25 cellular contexts compared by ENCODE assay signal in genomic region chr11:116657842-116658825, GRCh38.
DNase-seq lines count a peak whose midpoint lies in the region; ATAC-seq, FAIRE-seq and TF ChIP-seq lines count a peak whose summit lies in the region.
"Had no signal": no experiment of that assay in that cellular context is flagged by ENCODE, and none has a peak within 500 bp of the region (broad histone marks: within the 10 kb centered on the region; RNA-seq: fewer than 3 reads in every experiment).

No MANE protein-coding gene starts in this region.

- H3K79me1 ChIP-seq in H9 (ENCODE audit: insufficient read depth, low read depth, low read length, poor library complexity, severe bottlenecking), result no peaks in the 10 kb centered on the region

- no peaks in the 10 kb centered on the region for H3K9me2 ChIP-seq in PC-3 (replicated peaks; ENCODE audit: low read length)

- H3K9me3 ChIP-seq in H9 (ENCODE audit: control insufficient read depth, low read depth, low read length), result peaks cover 6% of the 10 kb centered on the region
- H3K9me3 ChIP-seq in Panc1 (ENCODE audit: control insufficient read depth, insufficient read depth, low read depth, low read length), result no peaks in the 10 kb centered on the region
- H3K9me3 ChIP-seq in K562 (replicated peaks; ENCODE audit: control insufficient read depth, insufficient read depth, low read depth, low read length), result no peaks in the 10 kb centered on the region
- no peaks in the 10 kb centered on the region for H3K9me3 ChIP-seq in PC-3 (ENCODE audit: low read length)
- H3K9me3 ChIP-seq: SJSA1 had no signal

- no peaks in the 10 kb centered on the region for H3K27me3 ChIP-seq in H9 (ENCODE audit: insufficient read depth, low read length)
- peaks cover 8% of the 10 kb centered on the region for H3K27me3 ChIP-seq in Panc1 (ENCODE audit: control insufficient read depth, insufficient read depth, low read length)
- no peaks in the 10 kb centered on the region for H3K27me3 ChIP-seq in K562 (ENCODE audit: control insufficient read depth in 2 of 2, insufficient read depth in 2 of 2, low read length in 2 of 2)
- H3K27me3 ChIP-seq in PC-3 (ENCODE audit: low read length), result peaks cover 43% of the 10 kb centered on the region
- H3K27me3 ChIP-seq: SJSA1 had no signal

- H3K36me3 ChIP-seq in Panc1 (ENCODE audit: control insufficient read depth, insufficient read depth, low read length), result no peaks in the 10 kb centered on the region
- no peaks in the 10 kb centered on the region for H3K36me3 ChIP-seq in K562 (ENCODE audit: control insufficient read depth, insufficient read depth, low read length)
- H3K36me3 ChIP-seq in PC-3 (ENCODE audit: low read depth, low read length), result no peaks in the 10 kb centered on the region
- H3K36me3 ChIP-seq: SJSA1, tibial artery had no signal

- H3K4ac ChIP-seq in H9 (ENCODE audit: low read depth, low read length), result no peak overlapping the region

- TF ChIP-seq CTCF in H9 (conservative IDR thresholded peaks at IDR 0.05) (peak; percentile 32; the same call in 1 of the 3 replicates), Panc1 (IDR thresholded peaks at IDR 0.05) (no peak), K562 (IDR thresholded peaks at IDR 0.05 in 2 of 3, conservative IDR thresholded peaks at IDR 0.05 in 1 of 3; ENCODE audit: insufficient read depth in 2 of 3, low read depth in 1 of 3, low read length in 3 of 3) (no peak), PC-3 (conservative IDR thresholded peaks at IDR 0.05; ENCODE audit: low read depth, low read length) (no peak; the same call in 1 of the 2 replicates)

- H3K4me1 ChIP-seq in H9 (ENCODE audit: insufficient read depth, low read length), result no peaks in the 10 kb centered on the region
- no peaks in the 10 kb centered on the region for H3K4me1 ChIP-seq in Panc1 (ENCODE audit: control insufficient read depth, insufficient read depth, low read length)
- no peaks in the 10 kb centered on the region for H3K4me1 ChIP-seq in K562 (replicated peaks in 1 of 2; ENCODE audit: control insufficient read depth in 2 of 2, insufficient read depth in 2 of 2, low read length in 2 of 2)
- no peaks in the 10 kb centered on the region for H3K4me1 ChIP-seq in PC-3 (ENCODE audit: insufficient read depth, low read length)
- H3K4me1 ChIP-seq: SJSA1, tibial artery had no signal

- peak; percentile 62 for ATAC-seq in Panc1
- ATAC-seq in K562, result peak; percentile 95
- no peak for ATAC-seq in PC-3
- no peak for ATAC-seq in HG02588 (IDR thresholded peaks at IDR 0.05; ENCODE audit: unreplicated experiment)
- no peak for ATAC-seq in GM18858 (IDR thresholded peaks at IDR 0.05; ENCODE audit: unreplicated experiment)
- ATAC-seq: activated CD8-positive, alpha-beta T cell treated with anti-CD3 and anti-CD28 coated beads, Interleukin-2, amount 10 ng/mL, durations not matched to agents 7 days and 5 days; activated T-cell treated with anti-CD3 and anti-CD28 coated beads, Interleukin-2, amount 50 U/mL, for 4 hours; stimulated activated naive CD8-positive, alpha-beta T cell treated with anti-CD3 and anti-CD28 coated beads, Interleukin-15, Interleukin-2, amounts not matched to agents 100 U/mL and 50 U/mL, for 24 hours had no signal

- no peak for TF ChIP-seq EP300 in K562 (IDR thresholded peaks at IDR 0.05; ENCODE audit: low read length)

- no peak overlapping the region; a peak in 1 of 7 replicates for H3K27ac Mint-ChIP-seq in H9
- H3K27ac Mint-ChIP-seq: activated CD8-positive, alpha-beta T cell treated with anti-CD3 and anti-CD28 coated beads, Interleukin-2, amount 10 ng/mL, durations not matched to agents 7 days and 5 days had no signal

- peaks cover 7 to 8% of the 10 kb centered on the region in 2 experiments for H3K4me1 Mint-ChIP-seq in H9
- H3K4me1 Mint-ChIP-seq: neural crest cell had no signal

- WGBS in H9 (ENCODE audit: extremely low coverage, insufficient read length, low lambda C conversion rate), result no CpG with 5 or more reads among the region's 11 CpGs
- WGBS in K562 (ENCODE audit: insufficient coverage, low coverage, missing lambda C conversion rate), result 3% methylated on average over 11 of the region's 11 CpGs

- no peak for TF ChIP-seq RAD21 in K562 (CRISPR knock-in tag; conservative IDR thresholded peaks at IDR 0.05 in 1 of 2, IDR thresholded peaks at IDR 0.05 in 1 of 2)

- in situ Hi-C loops in Caki2 (cut with HindIII; ENCODE audit: low pct_unique_long_range_greater_than_20kb, low sequenced_read_pairs) (no loop called here), Panc1 (cut with HindIII; ENCODE audit: low pct_unique_long_range_greater_than_20kb, low sequenced_read_pairs) (no loop called here), K562 (cut with MboI) (no loop called here)

- FAIRE-seq in K562 (lab: Jason Lieb, UNC), result no peak

- no peaks in the 10 kb centered on the region for H3K23me2 ChIP-seq in H9 (ENCODE audit: insufficient read length, low read depth, low read length, poor library complexity, severe bottlenecking)

- no peak overlapping the region for H2AFZ ChIP-seq in H9 (ENCODE audit: low read length)
- H2AFZ ChIP-seq in K562 (ENCODE audit: low read depth, low read length), result peak overlapping the region; percentile 59
- H2AFZ ChIP-seq in PC-3 (ENCODE audit: low read length), result no peak overlapping the region
- H2AFZ ChIP-seq: PC-9 had no signal

- CTCF ChIA-PET in Panc1 (lab: Charles Lee), result interaction anchor here (0.5 kb wide), 1 partner anchor 98 kb away, joined by 4 read pairs; no protein-coding TSS in a partner anchor
- CTCF ChIA-PET in K562 (lab: Yijun Ruan, JAX; ENCODE audit: low intra/inter-chr PET ratio), result no interaction called here
- CTCF ChIA-PET in PC-3 (lab: Charles Lee), result no interaction called here

- no peak overlapping the region for H3K14ac ChIP-seq in H9 (ENCODE audit: insufficient read depth, low read length)

- no peak overlapping the region for H2BK15ac ChIP-seq in H9 (ENCODE audit: low read depth, low read length)

- H3K27me3 Mint-ChIP-seq in H9 (ENCODE audit: low read depth), result peaks cover 23% of the 10 kb centered on the region

- H3K27ac ChIP-seq in H9 (ENCODE audit: insufficient read length, low read depth, low read length), result no peak overlapping the region
- no peak overlapping the region for H3K27ac ChIP-seq in Panc1 (ENCODE audit: low read length)
- H3K27ac ChIP-seq in K562 (ENCODE audit: extremely low read depth, low read depth, low read length), result no peak overlapping the region
- no peak overlapping the region for H3K27ac ChIP-seq in PC-3 (ENCODE audit: low read length)
- H3K27ac ChIP-seq: C4-2B, dorsolateral prefrontal cortex, PC-9, SJSA1, tibial artery had no signal

- H2AK5ac ChIP-seq in H9 (ENCODE audit: insufficient read length, low read length), result no peak overlapping the region

- TF ChIP-seq POLR2A in K562 (conservative IDR thresholded peaks at IDR 0.05), result no peak

- H3K79me2 ChIP-seq in H9 (ENCODE audit: insufficient read depth, low read length) (no peaks in the 10 kb centered on the region), K562 (ENCODE audit: control insufficient read depth, insufficient read depth, low read length) (no peaks in the 10 kb centered on the region), PC-3 (ENCODE audit: low read length) (no peaks in the 10 kb centered on the region)

- H3K4me3 Mint-ChIP-seq in H9, result no peak overlapping the region
- H3K4me3 Mint-ChIP-seq: activated CD8-positive, alpha-beta T cell treated with anti-CD3 and anti-CD28 coated beads, Interleukin-2, amount 10 ng/mL, durations not matched to agents 7 days and 5 days; activated T-cell treated with anti-CD3 and anti-CD28 coated beads, Interleukin-2, amount 50 U/mL, for 4 hours; neural crest cell had no signal

- no peak overlapping the region for H3K23ac ChIP-seq in H9 (ENCODE audit: insufficient read length, low read depth, low read length)

- H3K56ac ChIP-seq in H9 (ENCODE audit: insufficient read length, low read depth, low read length), result no peak overlapping the region

- H3K9ac ChIP-seq in H9 (ENCODE audit: extremely low read depth, insufficient read length, low read length) (no peak overlapping the region), K562 (ENCODE audit: insufficient read depth in 1 of 2, low read depth in 2 of 2, low read length in 2 of 2) (no peak overlapping the region), PC-3 (ENCODE audit: low read length) (no peak overlapping the region)

- no peak overlapping the region for H4K8ac ChIP-seq in H9 (replicated peaks; ENCODE audit: insufficient read length, low read depth, low read length)

- H3K18ac ChIP-seq in H9 (ENCODE audit: insufficient read length, low read depth, low read length), result no peak overlapping the region

- POLR2A ChIA-PET in Panc1 (lab: Charles Lee), result interaction anchor here (0.6 kb wide), 1 partner anchor 562 kb away, joined by 3 read pairs; no protein-coding TSS in a partner anchor
- POLR2A ChIA-PET in K562 (lab: Yijun Ruan, JAX), result interaction anchor here (1.0 kb wide), 1 partner anchor 13 kb away, joined by 3 read pairs; no protein-coding TSS in a partner anchor
- POLR2A ChIA-PET in PC-3 (lab: Charles Lee; ENCODE audit: unreplicated experiment), result no interaction called here

- no TSS peak for BruUV-seq in Panc1 (replicated peaks; lab: Mats Ljungman, UMichigan)
- BruUV-seq in K562 (replicated peaks; lab: Mats Ljungman, UMichigan), result no TSS peak
- no TSS peak for BruUV-seq in PC-3 (replicated peaks; lab: Mats Ljungman, UMichigan)

- H3K4me3 ChIP-seq in Panc1 (ENCODE audit: low read depth in 2 of 2, low read length in 2 of 2) (no peak overlapping the region), K562 (no peak overlapping the region), PC-3 (ENCODE audit: low read length) (no peak overlapping the region)
- H3K4me3 ChIP-seq: dorsolateral prefrontal cortex, PC-9, SJSA1, smooth muscle cell, tibial artery had no signal

- H4K20me1 ChIP-seq in H9 (ENCODE audit: control insufficient read depth, insufficient read depth, insufficient read length) (no peaks in the 10 kb centered on the region), K562 (replicated peaks; ENCODE audit: control insufficient read depth, insufficient read depth, low read length) (no peaks in the 10 kb centered on the region), PC-3 (ENCODE audit: low read length) (no peaks in the 10 kb centered on the region)

- H3K36me3 Mint-ChIP-seq in H9 (ENCODE audit: insufficient read depth in 1 of 3, low read depth in 3 of 3), result peaks cover 0 to 10% (median 0%) of the 10 kb centered on the region in 3 experiments; a peak in 2 of 7 replicates

- H4K5ac ChIP-seq in H9 (ENCODE audit: insufficient read length, low read depth, low read length), result no peak overlapping the region

- H3F3A ChIP-seq in PC-3 (ENCODE audit: low read length, unreplicated experiment), result no peaks in the 10 kb centered on the region

- no peak overlapping the region for H4K91ac ChIP-seq in H9 (ENCODE audit: insufficient read length, low read depth, low read length)

- no peak overlapping the region for H2BK5ac ChIP-seq in H9 (ENCODE audit: insufficient read length, low read length)

- no peak overlapping the region for H2BK12ac ChIP-seq in H9 (ENCODE audit: insufficient read length, low read depth, low read length)

- intact Hi-C loops in Panc1 (cut with micrococcal nuclease; ENCODE audit: unreplicated experiment) (no loop called here), K562 (cut with micrococcal nuclease) (no loop called here), PC-3 (cut with micrococcal nuclease) (no loop called here)

- H2BK20ac ChIP-seq in H9 (ENCODE audit: low read depth, low read length, poor library complexity, severe bottlenecking), result no peak overlapping the region

- no peaks in the 10 kb centered on the region for H3K9me1 ChIP-seq in K562 (ENCODE audit: control insufficient read depth, insufficient read depth, low read length)

- no peak overlapping the region for H3K4me2 ChIP-seq in H9 (ENCODE audit: insufficient read depth, insufficient read length, low read length)
- peak overlapping the region; percentile 37; the same call in 1 of the 2 replicates for H3K4me2 ChIP-seq in K562 (ENCODE audit: insufficient read depth, low read length)
- no peak overlapping the region for H3K4me2 ChIP-seq in PC-3 (ENCODE audit: low read length)
- H3K4me2 ChIP-seq: PC-9, smooth muscle cell had no signal

- DNase-seq in Caki2 (ENCODE audit: low read depth), result peak; percentile 3
- DNase-seq in H9, result peak; percentile 29
- DNase-seq in Panc1 (ENCODE audit: low read depth, low spot score), result no peak
- peak in 1 of 4 experiments; percentile 22 for DNase-seq in K562 (ENCODE audit: extremely low read depth in 1 of 4, low spot score in 3 of 4)
- DNase-seq in PC-3, result no peak
- DNase-seq in NCI-H2029 (lab: John Stamatoyannopoulos, UW), result no peak
- DNase-seq: activated CD4-positive, CD25-positive, alpha-beta regulatory T cell treated with anti-CD3 and anti-CD28 coated beads, Interleukin-2, amount 50 U/mL, for 72 hours; activated CD8-positive, alpha-beta T cell treated with anti-CD3 and anti-CD28 coated beads, Interleukin-2, amount 10 ng/mL, durations not matched to agents 7 days and 5 days; activated naive CD4-positive, alpha-beta T cell treated with anti-CD3 and anti-CD28 coated beads, Interleukin-2, amount 50 U/mL, for 16 hours; activated T-cell treated with anti-CD3 and anti-CD28 coated beads, Interleukin-2, amount 50 U/mL, for 4 hours; anterior cingulate cortex; DMS153; dorsolateral prefrontal cortex; NCI-H1417; NCI-H69; PC-9; stimulated activated CD4-positive, alpha-beta T cell treated with anti-CD3 and anti-CD28 coated beads, Interleukin-4, amount 100 ng/mL, for 1 hour; stimulated activated naive CD8-positive, alpha-beta T cell treated with anti-CD3 and anti-CD28 coated beads, Interleukin-15, Interleukin-2, amounts not matched to agents 100 U/mL and 50 U/mL, for 24 hours; tibial artery had no signal

- H3K9me3 Mint-ChIP-seq in H9, result peaks cover 6 to 8% of the 10 kb centered on the region in 2 experiments; a peak in 4 of 5 replicates

- no peak overlapping the region for H2BK120ac ChIP-seq in H9 (ENCODE audit: low read depth, low read length, poor library complexity, severe bottlenecking)

- no peak overlapping the region for H3T11ph ChIP-seq in H9 (ENCODE audit: low read length)

Comparison
In these comparisons a context has a peak if more than half of its experiments do, and no peak if none do; other contexts are left out.
1. DNase-seq: peak in Caki2 (single experiment) and H9 (single experiment); none in Panc1 (single experiment), PC-3 (single experiment) and NCI-H2029 (single experiment).
2. ATAC-seq: peak in Panc1 (single experiment) and K562 (single experiment); none in PC-3 (single experiment), HG02588 (single experiment) and GM18858 (single experiment).